8 cellular contexts compared by ENCODE assay signal in genomic region chr14:54396493-54397335, GRCh38. TPM values are rescaled to one million over a fixed set of nuclear protein-coding genes. Genes with fewer than 3 reads are reported as not detected.
A peak's percentile ranks its signal among the peaks of the same experiment; 100 is the strongest.
DNase-seq lines count a peak whose midpoint lies in the region; ATAC-seq and TF ChIP-seq lines count a peak whose summit lies in the region.

Gene CDKN3, plus strand, starts transcription at chr14:54397007. Its CDS starts 62 bp downstream, at chr14:54397069.

- H3K4me1 Mint-ChIP-seq in activated naive CD4-positive, alpha-beta T cell treated with anti-CD3 and anti-CD28 coated beads, Interleukin-2, amount 10 ng/mL, durations not matched to agents 7 days and 5 days: peaks cover 38% of the 10 kb centered on the region

- POLR2A ChIA-PET in GM10248 (lab: Yijun Ruan, JAX): no interaction called here

- H3K9me3 ChIP-seq in SK-N-MC (ENCODE audit: low read depth, low read length) (no peaks in the 10 kb centered on the region; the same call in 1 of the 2 replicates), thoracic aorta (no peaks in the 10 kb centered on the region)

- DNase-seq in GM10248 (ENCODE audit: extremely low spot score): peak; percentile 98
- DNase-seq in NB4 (ENCODE audit: low read depth): peak; percentile 99
- DNase-seq in SK-N-MC (ENCODE audit: low read depth, low spot score): peak; percentile 80
- DNase-seq in activated naive CD4-positive, alpha-beta T cell treated with anti-CD3 and anti-CD28 coated beads, Interleukin-2, amount 10 ng/mL, durations not matched to agents 7 days and 5 days: peak; percentile 98
- peak; percentile 98 for DNase-seq in globus pallidus (ENCODE audit: low spot score)
- peak; percentile 97 for DNase-seq in occipital lobe (lab: John Stamatoyannopoulos, UW)
- peak; percentile 97 for DNase-seq in thoracic aorta (ENCODE audit: low spot score)

- no peaks in the 10 kb centered on the region for H3K9me3 Mint-ChIP-seq in activated naive CD4-positive, alpha-beta T cell treated with anti-CD3 and anti-CD28 coated beads, Interleukin-2, amount 10 ng/mL, durations not matched to agents 7 days and 5 days

- peak; percentile 62 for TF ChIP-seq POLR2A in NB4 (IDR thresholded peaks at IDR 0.05; ENCODE audit: extremely low read depth, insufficient read length)

- CTCF ChIA-PET in GM10248 (lab: Yijun Ruan, JAX): interaction anchor here (0.7 to 6.6 kb wide), 20 partner anchors 8 to 378 kb away, joined by 3 to 52 read pairs (median 4); partner anchors contain the start of gene GMFB
- CTCF ChIA-PET in activated naive CD4-positive, alpha-beta T cell treated with anti-CD3 and anti-CD28 coated beads, Interleukin-2, amount 10 ng/mL, durations not matched to agents 7 days and 5 days (lab: Charles Lee): interaction anchor here (0.6 to 1.0 kb wide), 2 partner anchors 60 to 102 kb away, joined by 3 read pairs; no protein-coding TSS in a partner anchor

- H3K4me3 ChIP-seq in NB4 (ENCODE audit: low read depth, low read length) (peak within 1 kb of the TSS; percentile 80), SK-N-MC (peak within 1 kb of the TSS; percentile 91), thoracic aorta (peak within 1 kb of the TSS; percentile 78)

- H3K27me3 Mint-ChIP-seq in activated naive CD4-positive, alpha-beta T cell treated with anti-CD3 and anti-CD28 coated beads, Interleukin-2, amount 10 ng/mL, durations not matched to agents 7 days and 5 days: peaks cover 1% of the 10 kb centered on the region

- peaks cover 0 to 6% of the 10 kb centered on the region in 2 donors for H3K4me1 ChIP-seq in thoracic aorta (ENCODE audit: control insufficient read depth in 1 of 2, low read depth in 2 of 2)

- H3K36me3 Mint-ChIP-seq in activated naive CD4-positive, alpha-beta T cell treated with anti-CD3 and anti-CD28 coated beads, Interleukin-2, amount 10 ng/mL, durations not matched to agents 7 days and 5 days: peaks cover 14% of the 10 kb centered on the region

- H3K27me3 ChIP-seq in thoracic aorta (replicated peaks; ENCODE audit: insufficient read depth): no peaks in the 10 kb centered on the region

- peak within 1 kb of the TSS; percentile 81 for H3K9ac ChIP-seq in SK-N-MC (ENCODE audit: insufficient read length)

- ATAC-seq in HG02571 (IDR thresholded peaks at IDR 0.05; ENCODE audit: unreplicated experiment) (peak; percentile 98), thoracic aorta (ENCODE audit: insufficient number of reproducible peaks, low FRiP score, low read depth) (peak; percentile 100)

- H3K36me3 ChIP-seq in SK-N-MC (ENCODE audit: insufficient read depth, low read length) (peaks cover 14% of the 10 kb centered on the region; the same call in 1 of the 2 replicates), thoracic aorta (no peaks in the 10 kb centered on the region)

- peak; percentile 50 for TF ChIP-seq CTCF in GM10248 (IDR thresholded peaks at IDR 0.05; ENCODE audit: control extremely low read depth, extremely low read depth, low read depth, missing control alignments)
- TF ChIP-seq CTCF in NB4 (IDR thresholded peaks at IDR 0.05; ENCODE audit: low read depth, low read length): no peak
- TF ChIP-seq CTCF in thoracic aorta (IDR thresholded peaks at IDR 0.05): peak; percentile 32

- peak within 1 kb of the TSS; percentile 84 for H3K27ac Mint-ChIP-seq in activated naive CD4-positive, alpha-beta T cell treated with anti-CD3 and anti-CD28 coated beads, Interleukin-2, amount 10 ng/mL, durations not matched to agents 7 days and 5 days

- H3K27ac ChIP-seq in SK-N-MC: no peak within 1 kb of the TSS
- H3K27ac ChIP-seq in thoracic aorta: no peak within 1 kb of the TSS

- peak within 1 kb of the TSS; percentile 88 for H3K4me3 Mint-ChIP-seq in activated naive CD4-positive, alpha-beta T cell treated with anti-CD3 and anti-CD28 coated beads, Interleukin-2, amount 10 ng/mL, durations not matched to agents 7 days and 5 days

RNA-seq across cellular contexts. Expression of gene CDKN3, which starts in this region (rescaled TPM):
- total RNA-seq in occipital lobe (4.1 TPM), thoracic aorta (10 to 100 TPM in 1 of 2 donors, 1 to 10 TPM in 1; 3.5 to 13.5 TPM)
